In genomic region chr5:62138607-62139006, GRCh38 we compare ENCODE assay signal across 26 cellular contexts.
DNase-seq lines count a peak whose midpoint lies in the region; FAIRE-seq and TF ChIP-seq lines count a peak whose summit lies in the region.
"Had no signal": no experiment of that assay in that cellular context is flagged by ENCODE, and none has a peak within 500 bp of the region (broad histone marks: within the 10 kb centered on the region; RNA-seq: fewer than 3 reads in every experiment).

No MANE protein-coding gene starts in this region.

- H3K27ac ChIP-seq in BLaER1 (no peak overlapping the region), esophagus squamous epithelium (no peak overlapping the region)
- H3K27ac ChIP-seq: brain microvascular endothelial cell, epithelial cell of prostate, neutrophil, psoas muscle, SJSA1, vagina had no signal

- no peaks in the 10 kb centered on the region for H3K36me3 ChIP-seq in BLaER1
- H3K36me3 ChIP-seq in esophagus squamous epithelium, result no peaks in the 10 kb centered on the region
- H3K36me3 ChIP-seq: brain microvascular endothelial cell, neutrophil, SJSA1, vagina had no signal

- TF ChIP-seq POLR2A in esophagus squamous epithelium (IDR thresholded peaks at IDR 0.05), result no peak
- no peak for TF ChIP-seq POLR2A in GM12891 (IDR thresholded peaks at IDR 0.05; ENCODE audit: low read depth, low read length)

- no peak for FAIRE-seq in GM12891 (lab: Jason Lieb, UNC)
- FAIRE-seq: TTC549 had no signal

- no peak for TF ChIP-seq CTCF in esophagus squamous epithelium (IDR thresholded peaks at IDR 0.05)

- H3K4me1 ChIP-seq in BLaER1 (peaks cover 6% of the 10 kb centered on the region; the same call in 1 of the 2 replicates), esophagus squamous epithelium (peaks cover 0 to 6% (median under 1%) of the 10 kb centered on the region in 3 donors)
- H3K4me1 ChIP-seq: psoas muscle, SJSA1, vagina had no signal

- WGBS in esophagus squamous epithelium, 2 donors, result 31 to 59% methylated on average over 2 to 6 of the region's 7 CpGs

- H3K9me3 ChIP-seq in BLaER1, result no peaks in the 10 kb centered on the region
- H3K9me3 ChIP-seq in esophagus squamous epithelium, result no peaks in the 10 kb centered on the region
- H3K9me3 ChIP-seq: neutrophil, psoas muscle, SJSA1, vagina had no signal

- no peaks in the 10 kb centered on the region for H4K20me1 ChIP-seq in BLaER1

- intact Hi-C loops in esophagus squamous epithelium (cut with DNase I), result no loop called here

- H3K4me3 ChIP-seq in BLaER1, result no peak overlapping the region
- no peak overlapping the region for H3K4me3 ChIP-seq in esophagus squamous epithelium
- H3K4me3 ChIP-seq: psoas muscle, SJSA1, vagina had no signal

- DNase-seq in ELF-1 (ENCODE audit: low read depth, low spot score) (peak; percentile 59), NCI-H2081 treated with DMSO at 0.1 percent for 48 hours (lab: John Stamatoyannopoulos, UW) (peak; percentile 20), iPS DF 4.7 (ENCODE audit: extremely low read depth, low spot score) (peak; percentile 30), esophagus squamous epithelium (lab: John Stamatoyannopoulos, UW) (no peak), superior temporal gyrus (ENCODE audit: extremely low spot score) (no peak), GM12891 (ENCODE audit: insufficient read length, low spot score) (no peak), NCI-H510A (lab: John Stamatoyannopoulos, UW) (no peak)
- DNase-seq: activated CD4-positive, alpha-beta memory T cell treated with anti-CD3 and anti-CD28 coated beads, Interleukin-2, amount 10 ng/mL, durations not matched to agents 7 days and 5 days; activated CD4-positive, CD25-positive, alpha-beta regulatory T cell treated with anti-CD3 and anti-CD28 coated beads, Interleukin-2, amount 50 U/mL, for 72 hours; activated CD8-positive, alpha-beta memory T cell treated with anti-CD3 and anti-CD28 coated beads, Interleukin-2, amount 50 U/mL, for 48 hours; activated naive CD4-positive, alpha-beta T cell treated with anti-CD3 and anti-CD28 coated beads, Interleukin-2, amount 10 ng/mL, durations not matched to agents 7 days and 5 days; brain microvascular endothelial cell; Calu3; immature natural killer cell; left colon; NCI-H1105; NCI-H2107; NCI-H510A treated with DMSO at 0.1 percent for 48 hours; psoas muscle; stimulated activated naive CD4-positive, alpha-beta T cell treated with Interleukin-2 at 50 U/mL for 16 hours had no signal

- no peak overlapping the region for H3K9ac ChIP-seq in BLaER1

- H3K27me3 ChIP-seq in BLaER1 (no peaks in the 10 kb centered on the region), esophagus squamous epithelium (peaks cover 0 to 8% (median 2%) of the 10 kb centered on the region in 4 donors)
- H3K27me3 ChIP-seq: neutrophil, SJSA1, vagina had no signal

- H3K4me2 ChIP-seq in BLaER1, result peak overlapping the region; percentile 31; the same call in 1 of the 2 replicates

TF ChIP-seq in GM12891, 5 proteins besides CTCF, POLR2A, EP300 and RAD21:
- TF ChIP-seq POLR2AphosphoS5 (IDR thresholded peaks at IDR 0.05; ENCODE audit: low read depth, low read length), result no peak
- no peak for TF ChIP-seq POU2F2 (IDR thresholded peaks at IDR 0.05; ENCODE audit: low read depth, low read length)
- TF ChIP-seq TAF1 (IDR thresholded peaks at IDR 0.05; ENCODE audit: low read depth, low read length), result no peak
- no peak for TF ChIP-seq PAX5 (IDR thresholded peaks at IDR 0.05; ENCODE audit: insufficient read depth, low read length, severe bottlenecking)
- no peak for TF ChIP-seq SPI1 (IDR thresholded peaks at IDR 0.05; ENCODE audit: low read depth, low read length)
TF ChIP-seq in GM12891: peak in this region for 0.

Comparison
In these comparisons a context has a peak if more than half of its experiments do, and no peak if none do; other contexts are left out.
1. DNase-seq: peak in ELF-1 (single experiment), NCI-H2081 treated with DMSO at 0.1 percent for 48 hours (single experiment) and iPS DF 4.7 (single experiment); none in esophagus squamous epithelium (single experiment), superior temporal gyrus (single experiment), GM12891 (single experiment) and NCI-H510A (single experiment).